1 cellular context compared by ENCODE assay signal in genomic region chr3:9812870-9813483, GRCh38.
TF ChIP-seq lines count a peak whose summit lies in the region.

No MANE protein-coding gene starts in this region.

TF ChIP-seq in GM12878, 131 proteins besides CTCF, POLR2A, EP300 and RAD21:
- no peak for TF ChIP-seq ZBED1 (IDR thresholded peaks at IDR 0.05; ENCODE audit: borderline replicate concordance)
- no peak for TF ChIP-seq RB1 (IDR thresholded peaks at IDR 0.05; ENCODE audit: borderline replicate concordance)
- no peak for TF ChIP-seq BCL3 (IDR thresholded peaks at IDR 0.05; ENCODE audit: borderline replicate concordance, insufficient read depth, low read depth, low read length, poor library complexity, severe bottlenecking)
- no peak for TF ChIP-seq CHD1 (IDR thresholded peaks at IDR 0.05; ENCODE audit: low read depth, low read length)
- no peak for TF ChIP-seq PKNOX1 (IDR thresholded peaks at IDR 0.05)
- no peak for TF ChIP-seq ZSCAN29 (IDR thresholded peaks at IDR 0.05)
- TF ChIP-seq NRF1 (conservative IDR thresholded peaks at IDR 0.05; ENCODE audit: low read depth, low read length), result no peak
- no peak for TF ChIP-seq RELA (IDR thresholded peaks at IDR 0.05; ENCODE audit: borderline replicate concordance, partially characterized antibody)
- TF ChIP-seq SREBF1 (IDR thresholded peaks at IDR 0.05; ENCODE audit: low read length), result no peak
- TF ChIP-seq PAX5 (IDR thresholded peaks at IDR 0.05; ENCODE audit: borderline replicate concordance, low read depth, low read length), result no peak
- no peak for TF ChIP-seq IRF3 (IDR thresholded peaks at IDR 0.05)
- no peak for TF ChIP-seq EGR1 (IDR thresholded peaks at IDR 0.05; ENCODE audit: borderline replicate concordance in 1 of 2, low read depth in 2 of 2, low read length in 2 of 2)
- TF ChIP-seq MXI1 (IDR thresholded peaks at IDR 0.05; ENCODE audit: low read depth, low read length), result no peak
- no peak for TF ChIP-seq EZH2 (IDR thresholded peaks at IDR 0.05; ENCODE audit: borderline replicate concordance, control insufficient read depth, low read depth, low read length)
- no peak for TF ChIP-seq SMARCA5 (IDR thresholded peaks at IDR 0.05)
- no peak for TF ChIP-seq ZNF274 (IDR thresholded peaks at IDR 0.05; ENCODE audit: insufficient read depth, insufficient read length)
- TF ChIP-seq E2F4 (IDR thresholded peaks at IDR 0.05; ENCODE audit: low read depth, low read length), result no peak
